In genomic region chr1:53740621-53741105, GRCh38 we compare ENCODE assay signal across 1 cellular context.
TF ChIP-seq lines count a peak whose summit lies in the region.

No MANE protein-coding gene starts in this region.

TF ChIP-seq in HepG2, 621 proteins besides CTCF, POLR2A, EP300 and RAD21 (continued from another document):
- TF ChIP-seq JARID2 (CRISPR knock-in tag; IDR thresholded peaks at IDR 0.05; ENCODE audit: insufficient replicate concordance) (no peak), ZNF737 (CRISPR knock-in tag; IDR thresholded peaks at IDR 0.05; ENCODE audit: borderline replicate concordance) (no peak), ZNF83 (CRISPR knock-in tag; IDR thresholded peaks at IDR 0.05; ENCODE audit: borderline replicate concordance) (no peak), ZNF253 (CRISPR knock-in tag; IDR thresholded peaks at IDR 0.05; ENCODE audit: borderline replicate concordance) (no peak), ZNF121 (CRISPR knock-in tag; IDR thresholded peaks at IDR 0.05) (no peak), HDAC1 (CRISPR knock-in tag; IDR thresholded peaks at IDR 0.05) (no peak), CREM (IDR thresholded peaks at IDR 0.05) (no peak), CREM (CRISPR knock-in tag; IDR thresholded peaks at IDR 0.05) (no peak), AGO2 (optimal IDR thresholded peaks at IDR 0.05; ENCODE audit: low read depth, low read length) (no peak), EEA1 (CRISPR knock-in tag; IDR thresholded peaks at IDR 0.05; ENCODE audit: borderline replicate concordance) (no peak), FOXK2 (IDR thresholded peaks at IDR 0.05) (0 out of 2 replicates have a peak, but pooled peaks have one; percentile 22), ZNF646 (CRISPR knock-in tag; IDR thresholded peaks at IDR 0.05) (peak; percentile 60; the same call in 1 of the 2 replicates), CBFB (CRISPR knock-in tag; IDR thresholded peaks at IDR 0.05) (no peak), PRDM10 (CRISPR knock-in tag; IDR thresholded peaks at IDR 0.05; ENCODE audit: low read depth) (peak; percentile 97), NONO (IDR thresholded peaks at IDR 0.05) (no peak), NONO (CRISPR knock-in tag; conservative IDR thresholded peaks at IDR 0.05) (no peak), ZC3H4 (CRISPR knock-in tag; IDR thresholded peaks at IDR 0.05; ENCODE audit: borderline replicate concordance) (no peak)
